ENCODE assay signal across 1 cellular context in the genomic region with DNA sequence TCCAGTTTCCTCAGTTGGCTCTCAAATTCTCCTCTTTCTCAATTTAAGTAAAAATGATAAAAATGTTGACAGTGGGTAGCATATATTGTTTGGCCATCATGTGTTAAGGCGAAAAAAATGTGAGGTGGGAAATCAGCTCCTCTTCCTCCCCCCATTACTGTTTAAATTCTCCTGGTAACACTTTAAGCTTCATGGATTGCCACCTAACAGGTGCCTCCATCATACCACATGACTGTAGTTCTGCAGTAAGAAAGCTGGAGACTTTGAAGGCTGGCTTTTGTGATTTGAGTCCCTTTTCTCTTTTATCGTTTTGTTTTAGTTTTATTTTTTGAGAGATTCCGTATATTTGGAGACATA.
TF ChIP-seq lines count a peak whose summit lies in the region.

No MANE protein-coding gene starts in this region.

TF ChIP-seq in endothelial cell of umbilical vein, 7 proteins besides CTCF, POLR2A, EP300 and RAD21 (continued from another document):
- TF ChIP-seq JUN (IDR thresholded peaks at IDR 0.05; ENCODE audit: borderline replicate concordance, insufficient read depth, insufficient read length, low read depth): no peak
